ENCODE assay signal across 9 cellular contexts in genomic region chr1:109252893-109253802, GRCh38. TPM values are rescaled to one million over a fixed set of nuclear protein-coding genes. Genes with fewer than 3 reads are reported as not detected.
A peak's percentile ranks its signal among the peaks of the same experiment; 100 is the strongest.
DNase-seq lines count a peak whose midpoint lies in the region; ATAC-seq, FAIRE-seq and TF ChIP-seq lines count a peak whose summit lies in the region.
"Had no signal": no experiment of that assay in that cellular context is flagged by ENCODE, and none has a peak within 500 bp of the region (broad histone marks: within the 10 kb centered on the region; RNA-seq: fewer than 3 reads in every experiment).

No MANE protein-coding gene starts in this region.

- TF ChIP-seq POLR2A in ovary (IDR thresholded peaks at IDR 0.05), result no peak

- H3K9me3 ChIP-seq in BE2C (no peaks in the 10 kb centered on the region), ovary (no peaks in the 10 kb centered on the region)

- no peak overlapping the region for H3K27ac ChIP-seq in ovary
- H3K27ac ChIP-seq: cardiac muscle cell had no signal

- H3K36me3 ChIP-seq in BE2C, result no peaks in the 10 kb centered on the region; the same call in 1 of the 2 replicates
- H3K36me3 ChIP-seq in ovary, result no peaks in the 10 kb centered on the region
- no peaks in the 10 kb centered on the region for H3K36me3 ChIP-seq in H7 (replicated peaks; ENCODE audit: control insufficient read depth, insufficient read depth, low read length)
- H3K36me3 ChIP-seq: cardiac muscle cell had no signal

- TF ChIP-seq CTCF in BE2C (IDR thresholded peaks at IDR 0.05; ENCODE audit: low read depth, low read length), result no peak
- no peak for TF ChIP-seq CTCF in ovary (IDR thresholded peaks at IDR 0.05)

- ATAC-seq in HG03469 (IDR thresholded peaks at IDR 0.05; ENCODE audit: unreplicated experiment), result no peak

- DNase-seq in BE2C, result peak; percentile 83
- peak; percentile 79 for DNase-seq in NCI-H69 (lab: John Stamatoyannopoulos, UW)
- peak; percentile 89 to 92 for DNase-seq in frontal cortex (ENCODE audit: low spot score in 2 of 2)
- peak in 3 of 5 donors; percentile 17 to 36 (median 22) for DNase-seq in ovary
- no peak for DNase-seq in DMS153 treated with DMSO at 0.1 percent for 48 hours (lab: John Stamatoyannopoulos, UW; ENCODE audit: unreplicated experiment)
- no peak for DNase-seq in H7
- no peak for DNase-seq in posterior vena cava (ENCODE audit: low spot score)

- intact Hi-C loops in ovary (cut with DNase I) (no loop called here), posterior vena cava (cut with DNase I) (loop anchor here in 1 of 2 donors (5.0 kb wide), 1 partner anchor 634 kb away; no protein-coding TSS in a partner anchor)

- 86 to 90% (median 88%) methylated on average over 28 to 33 of the region's 33 CpGs for WGBS in ovary, 3 donors

- no peak for TF ChIP-seq EP300 in ovary (IDR thresholded peaks at IDR 0.05)

- H3K4me3 ChIP-seq in BE2C (ENCODE audit: low read depth, low read length) (peak overlapping the region; percentile 46), ovary (no peak overlapping the region), H7 (ENCODE audit: insufficient read depth, low read depth, low read length) (no peak overlapping the region)
- H3K4me3 ChIP-seq: cardiac muscle cell had no signal

- peaks cover 30% of the 10 kb centered on the region for H3K4me1 ChIP-seq in BE2C
- peaks cover 4% of the 10 kb centered on the region for H3K4me1 ChIP-seq in ovary (ENCODE audit: insufficient read depth)

- FAIRE-seq in frontal cortex (lab: Jason Lieb, UNC), result no peak

- H3K27me3 ChIP-seq in BE2C, result no peaks in the 10 kb centered on the region
- H3K27me3 ChIP-seq in ovary, result no peaks in the 10 kb centered on the region
- H3K27me3 ChIP-seq in H7 (ENCODE audit: control insufficient read depth, insufficient read depth, low read length), result peaks cover 25% of the 10 kb centered on the region

RNA-seq across cellular contexts. Expression of gene CELSR2, which starts 3.8 kb away (rescaled TPM):
- 39.5 TPM for polyA plus RNA-seq in BE2C (2012; ENCODE audit: insufficient read depth, insufficient read length, low read depth)
- total RNA-seq in frontal cortex, result 27.3 TPM
- 10 to 100 TPM in 2 of 7 donors, 1 to 10 TPM in 5; 2.2 to 17.1 (median 6.6) TPM for total RNA-seq in ovary
- polyA plus RNA-seq in ovary, result 1 to 10 TPM in 1 of 2 donors, under 1 TPM in 1; 0.90 to 1.3 TPM
- total RNA-seq in H7 (2014; rRNA removed; shearing (Covaris generic)), result 7.8 and 11.0 TPM in 2 replicates
- 1 to 10 TPM; 2.8 to 3.3 TPM for total RNA-seq in posterior vena cava

RNA-seq across cellular contexts. Expression of gene PSRC1, which starts 29.8 kb away (rescaled TPM):
- polyA plus RNA-seq in BE2C (2012; ENCODE audit: insufficient read depth, insufficient read length, low read depth), result 6.6 TPM
- total RNA-seq in frontal cortex (7.7 TPM), ovary (1 to 10 TPM; 1.0 to 8.1 (median 4.5) TPM), posterior vena cava (1 to 10 TPM; 1.7 to 2.2 TPM)
- polyA plus RNA-seq in ovary, result 1 to 10 TPM; 5.3 to 5.9 TPM
- 112 and 141 TPM in 2 replicates for total RNA-seq in H7 (2014; rRNA removed; shearing (Covaris generic))

RNA-seq across cellular contexts. Expression of gene SARS1, which starts 39.4 kb away (rescaled TPM):
- 865 TPM for polyA plus RNA-seq in BE2C (2012; ENCODE audit: insufficient read depth, insufficient read length, low read depth)
- total RNA-seq in frontal cortex, result 162 TPM
- total RNA-seq in ovary, result 100 to 1,000 TPM in 6 of 7 donors, 10 to 100 TPM in 1; 83.7 to 317 (median 119) TPM
- 100 to 1,000 TPM in 1 of 2 donors, 10 to 100 TPM in 1; 97.5 to 206 TPM for polyA plus RNA-seq in ovary
- total RNA-seq in H7 (2014; rRNA removed; shearing (Covaris generic)), result 270 TPM in 2 replicates
- 100 to 1,000 TPM; 131 to 132 TPM for total RNA-seq in posterior vena cava

RNA-seq across cellular contexts. Expression of gene MYBPHL, which starts 53.7 kb away (rescaled TPM):
- polyA plus RNA-seq in BE2C (2012; ENCODE audit: insufficient read depth, insufficient read length, low read depth), result 0.66 TPM
- total RNA-seq in frontal cortex (not detected), ovary (under 1 TPM in 1 of 7 donors, not detected in 6; 0.38 TPM), posterior vena cava (under 1 TPM in 1 of 2 donors, not detected in 1; 0.29 TPM)
- not detected for polyA plus RNA-seq in ovary
- total RNA-seq in H7 (2014; rRNA removed; shearing (Covaris generic)), result not detected in 2 replicates
- total RNA-seq: cardiac muscle cell had no signal
- polyA plus RNA-seq: cardiac muscle cell had no signal

Comparison
In these comparisons a context has a peak if more than half of its experiments do, and no peak if none do; other contexts are left out.
1. DNase-seq: peak in BE2C (single experiment), NCI-H69 (single experiment), frontal cortex (2 of 2) and ovary (3 of 5); none in DMS153 treated with DMSO at 0.1 percent for 48 hours (single experiment), H7 (single experiment) and posterior vena cava (single experiment).
2. RNA of gene PSRC1, which starts 29.8 kb away (total RNA-seq): 112 to 141 TPM in H7; 7.7 TPM in frontal cortex (single experiment), 1.0 to 8.1 TPM in ovary and 1.7 to 2.2 TPM in posterior vena cava; every median in the first group is over 10 times any median in the second.